In genomic region chr11:66981976-66982578, GRCh38 we compare ENCODE assay signal across 8 cellular contexts. TPM values are rescaled to one million over a fixed set of nuclear protein-coding genes. Genes with fewer than 3 reads are reported as not detected.
A peak's percentile ranks its signal among the peaks of the same experiment; 100 is the strongest.
DNase-seq lines count a peak whose midpoint lies in the region; ATAC-seq and TF ChIP-seq lines count a peak whose summit lies in the region.

No MANE protein-coding gene starts in this region.

- H3K4me3 ChIP-seq in SJCRH30 (no peak overlapping the region), fibroblast of mammary gland (ENCODE audit: control insufficient read depth, low read depth, low read length) (no peak overlapping the region), psoas muscle (no peak overlapping the region)

- TF ChIP-seq CTCF in fibroblast of mammary gland (conservative IDR thresholded peaks at IDR 0.05; ENCODE audit: control insufficient read depth, insufficient read depth, low read depth, low read length) (no peak), psoas muscle (IDR thresholded peaks at IDR 0.05) (no peak)

- no peaks in the 10 kb centered on the region for H3K27me3 ChIP-seq in SJCRH30
- H3K27me3 ChIP-seq in psoas muscle (ENCODE audit: insufficient read depth in 3 of 3, low read length in 2 of 3) = no peaks in the 10 kb centered on the region

- WGBS in psoas muscle, 3 donors = 25 to 30% (median 28%) methylated on average over 9 of the region's 9 CpGs

- H3K27ac ChIP-seq in SJCRH30 (no peak overlapping the region), psoas muscle (no peak overlapping the region)

- DNase-seq in G401 (ENCODE audit: low spot score) (peak; percentile 83), NCI-H1092 (lab: John Stamatoyannopoulos, UW) (peak; percentile 83), SJCRH30 (peak; percentile 80 to 84), fibroblast of mammary gland (ENCODE audit: low read depth) (peak; percentile 93), psoas muscle (peak; percentile 86 to 91)
- no peak for DNase-seq in central memory CD4-positive, alpha-beta T cell

- in situ Hi-C loops in G401 (cut with HindIII; ENCODE audit: low sequenced_read_pairs) = no loop called here

- peak in 3 of 4 donors; percentile 22 to 32 (median 32) for ATAC-seq in psoas muscle
- ATAC-seq in GM21381 (IDR thresholded peaks at IDR 0.05; ENCODE audit: unreplicated experiment) = no peak
- ATAC-seq in HG03135 (IDR thresholded peaks at IDR 0.05; ENCODE audit: unreplicated experiment) = no peak

- H3K36me3 ChIP-seq in SJCRH30 (no peaks in the 10 kb centered on the region), psoas muscle (ENCODE audit: insufficient read depth in 1 of 2, low read depth in 1 of 2) (no peaks in the 10 kb centered on the region)

- peaks cover 4% of the 10 kb centered on the region; the same call in 1 of the 2 replicates for H3K4me1 ChIP-seq in SJCRH30
- H3K4me1 ChIP-seq in psoas muscle = peaks cover 24% of the 10 kb centered on the region

- intact Hi-C loops in psoas muscle (cut with DNase I) = no loop called here

- no peaks in the 10 kb centered on the region for H3K9me3 ChIP-seq in SJCRH30 (replicated peaks)
- peaks cover 6% of the 10 kb centered on the region for H3K9me3 ChIP-seq in psoas muscle

RNA-seq across cellular contexts. Expression of gene C11orf86, which starts 7.0 kb away (rescaled TPM):
- not detected in 2 replicates for total RNA-seq in G401 (2014; rRNA removed; shearing (Covaris generic))
- not detected in 2 replicates for total RNA-seq in SJCRH30 (2014; rRNA removed; shearing (Covaris generic))
- total RNA-seq in psoas muscle = not detected
- polyA plus RNA-seq in psoas muscle = under 1 TPM in 2 of 3 donors, not detected in 1; 0.04 to 0.10 TPM

RNA-seq across cellular contexts. Expression of gene PC, which starts 23.9 kb away (rescaled TPM):
- total RNA-seq in G401 (2014; rRNA removed; shearing (Covaris generic)) = 31.1 and 93.9 TPM in 2 replicates
- 19.9 and 22.9 TPM in 2 replicates for total RNA-seq in SJCRH30 (2014; rRNA removed; shearing (Covaris generic))
- 10 to 100 TPM; 16.7 to 33.0 (median 25.3) TPM for total RNA-seq in psoas muscle
- 10 to 100 TPM; 11.1 to 48.8 (median 18.3) TPM for polyA plus RNA-seq in psoas muscle

RNA-seq across cellular contexts. Expression of gene SYT12, which starts 40.9 kb away (rescaled TPM):
- 0.74 and 1.1 TPM in 2 replicates for total RNA-seq in G401 (2014; rRNA removed; shearing (Covaris generic))
- total RNA-seq in SJCRH30 (2014; rRNA removed; shearing (Covaris generic)) = 0.06 and 0.13 TPM in 2 replicates
- under 1 TPM in 3 of 4 donors, not detected in 1; 0.20 to 0.61 (median 0.48) TPM for total RNA-seq in psoas muscle
- under 1 TPM; 0.17 to 0.38 (median 0.18) TPM for polyA plus RNA-seq in psoas muscle

Comparison
In these comparisons a context has a peak if more than half of its experiments do, and no peak if none do; other contexts are left out.
1. ATAC-seq: peak in psoas muscle (3 of 4); none in GM21381 (single experiment) and HG03135 (single experiment).